9 cellular contexts compared by ENCODE assay signal in the genomic region with DNA sequence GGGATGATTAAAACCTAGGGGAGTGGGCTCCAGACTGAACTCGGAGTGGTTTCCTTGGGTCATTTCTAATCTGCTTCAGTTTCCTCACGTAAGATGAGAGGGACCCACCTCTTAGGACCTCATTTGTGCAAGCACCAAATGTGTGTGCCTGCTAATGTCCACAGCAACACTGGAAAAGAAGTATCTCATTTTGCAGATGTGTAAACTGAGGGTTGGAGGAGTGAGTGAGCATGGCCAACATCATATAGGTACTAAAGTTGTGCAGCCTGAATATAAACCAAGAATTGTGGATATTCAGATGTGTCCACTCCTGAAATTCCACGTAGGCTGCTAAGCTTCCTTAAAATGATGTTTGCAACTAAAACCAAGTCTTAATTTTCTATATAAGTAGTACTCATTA. TPM values are rescaled to one million over a fixed set of nuclear protein-coding genes. Genes with fewer than 3 reads are reported as not detected.
A peak's percentile ranks its signal among the peaks of the same experiment; 100 is the strongest.
DNase-seq lines count a peak whose midpoint lies in the region; FAIRE-seq and TF ChIP-seq lines count a peak whose summit lies in the region.
"Had no signal": no experiment of that assay in that cellular context is flagged by ENCODE, and none has a peak within 500 bp of the region (broad histone marks: within the 10 kb centered on the region; RNA-seq: fewer than 3 reads in every experiment).

No MANE protein-coding gene starts in this region.

- H3K36me3 Mint-ChIP-seq in progenitor cell of endocrine pancreas (ENCODE audit: insufficient read depth): no peaks in the 10 kb centered on the region

- no peak overlapping the region for H3K4me3 Mint-ChIP-seq in progenitor cell of endocrine pancreas (ENCODE audit: low read depth)

- FAIRE-seq in small intestine (lab: Jason Lieb, UNC): no peak

- 77 to 86% (median 82%) methylated on average over 3 of the region's 3 CpGs for WGBS in small intestine, 3 donors

- CTCF ChIA-PET in RWPE1 (lab: Yijun Ruan, JAX): interaction anchor here (0.7 kb wide), 1 partner anchor 18 kb away, joined by 7 read pairs; no protein-coding TSS in a partner anchor

- H3K27me3 ChIP-seq in small intestine (ENCODE audit: control insufficient read depth in 2 of 2, insufficient read depth in 2 of 2, low read length in 2 of 2): no peaks in the 10 kb centered on the region
- H3K27me3 ChIP-seq: adrenal gland had no signal

- no peaks in the 10 kb centered on the region for H3K9me3 Mint-ChIP-seq in progenitor cell of endocrine pancreas (ENCODE audit: low read depth)

- peaks cover 24 to 27% of the 10 kb centered on the region in 2 donors for H3K4me1 ChIP-seq in small intestine (ENCODE audit: control insufficient read depth in 2 of 2, insufficient read depth in 1 of 2, low read depth in 1 of 2, low read length in 1 of 2)

- no peaks in the 10 kb centered on the region for H3K9me3 ChIP-seq in small intestine (ENCODE audit: control insufficient read depth, low read depth)
- H3K9me3 ChIP-seq: adrenal gland had no signal

- peak overlapping the region; percentile 95 for H3K27ac ChIP-seq in RWPE1
- H3K27ac ChIP-seq in small intestine (ENCODE audit: low read depth in 1 of 2, low read length in 1 of 2): peak overlapping the region; percentile 72 to 95

- H3K27ac Mint-ChIP-seq in progenitor cell of endocrine pancreas: no peak overlapping the region

- TF ChIP-seq CTCF in GM12865 (IDR thresholded peaks at IDR 0.05; ENCODE audit: insufficient read depth, low read depth, low read length, missing control alignments): no peak
- TF ChIP-seq CTCF in RWPE1 (conservative IDR thresholded peaks at IDR 0.05; ENCODE audit: low read depth): no peak
- no peak for TF ChIP-seq CTCF in fibroblast of pulmonary artery (IDR thresholded peaks at IDR 0.05; ENCODE audit: low read length, missing control alignments)
- no peak for TF ChIP-seq CTCF in foreskin fibroblast (IDR thresholded peaks at IDR 0.05; ENCODE audit: low read depth, low read length)
- no peak for TF ChIP-seq CTCF in progenitor cell of endocrine pancreas (IDR thresholded peaks at IDR 0.05; ENCODE audit: unreplicated experiment)

- no peaks in the 10 kb centered on the region for H3K36me3 ChIP-seq in small intestine (ENCODE audit: control insufficient read depth in 2 of 2, insufficient read depth in 2 of 2, low read length in 2 of 2)
- H3K36me3 ChIP-seq: adrenal gland had no signal

- DNase-seq in GM12865 (ENCODE audit: low read depth) (no peak), RWPE1 (ENCODE audit: low spot score) (no peak), fibroblast of pulmonary artery (ENCODE audit: low read depth) (no peak), small intestine (no peak), NCI-H2196 treated with DMSO at 0.1 percent for 48 hours (lab: John Stamatoyannopoulos, UW; ENCODE audit: unreplicated experiment) (no peak), foreskin fibroblast (no peak), NCI-H1105 (lab: John Stamatoyannopoulos, UW) (no peak), progenitor cell of endocrine pancreas (ENCODE audit: low spot score, unreplicated experiment) (no peak)

- H3K27me3 Mint-ChIP-seq in progenitor cell of endocrine pancreas: no peaks in the 10 kb centered on the region

- H3K4me3 ChIP-seq in GM12865 (ENCODE audit: low read depth, low read length) (peak overlapping the region; percentile 51), fibroblast of pulmonary artery (replicated peaks; ENCODE audit: low read depth, low read length) (peak overlapping the region; percentile 20), small intestine (ENCODE audit: low read depth in 1 of 2, low read length in 2 of 2) (no peak overlapping the region), foreskin fibroblast (ENCODE audit: low read depth in 1 of 2, low read length in 2 of 2) (no peak overlapping the region)
- H3K4me3 ChIP-seq: adrenal gland had no signal

- POLR2A ChIA-PET in RWPE1 (lab: Yijun Ruan, JAX; ENCODE audit: low non-redundant PET): no interaction called here

- H3K4me1 Mint-ChIP-seq in progenitor cell of endocrine pancreas (ENCODE audit: low read depth): peaks cover 10% of the 10 kb centered on the region

RNA-seq across cellular contexts. Expression of gene GADD45A, which starts 51.7 kb away (rescaled TPM):
- polyA plus RNA-seq in small intestine: 10 to 100 TPM; 31.2 to 76.3 (median 64.8) TPM
- 47.7 and 56.2 TPM in 2 replicates for total RNA-seq in progenitor cell of endocrine pancreas

Comparison
In these comparisons a context has a peak if more than half of its experiments do, and no peak if none do; other contexts are left out.
1. H3K4me3 ChIP-seq: peak in GM12865 (single experiment) and fibroblast of pulmonary artery (single experiment); none in small intestine (0 of 2) and foreskin fibroblast (0 of 2).